28 cellular contexts compared by ENCODE assay signal in genomic region chr1:222004784-222005183, GRCh38.
"Had no signal": no experiment of that assay in that cellular context is flagged by ENCODE, and none has a peak within 500 bp of the region (broad histone marks: within the 10 kb centered on the region; RNA-seq: fewer than 3 reads in every experiment).

No MANE protein-coding gene starts in this region.

- H3K4me2 ChIP-seq: neural progenitor cell, smooth muscle cell had no signal

- H3K27ac ChIP-seq: neural progenitor cell, ovary, parathyroid adenoma, psoas muscle, skin epidermis, spleen, suprapubic skin, testis, tibial artery, transverse colon, upper lobe of right lung, uterus had no signal

- H2AFZ ChIP-seq: neural progenitor cell, parathyroid adenoma had no signal

- H3K27me3 ChIP-seq: neural progenitor cell, ovary, spleen, suprapubic skin, testis, tibial artery, transverse colon, upper lobe of right lung, uterus had no signal

- DNase-seq: natural killer cell; occipital lobe; ovary; posterior cingulate gyrus; psoas muscle; right cardiac atrium; spleen; stimulated activated CD4-positive, alpha-beta T cell treated with anti-CD3 and anti-CD28 coated beads, Interleukin-12 subunit alpha, Interleukin-12 subunit beta, amount 100 ng/mL, for 4 hours; stimulated activated CD4-positive, alpha-beta T cell treated with anti-CD3 and anti-CD28 coated beads, Interleukin-1b, Interleukin-23, amount 100 ng/mL, for 48 hours; stimulated activated CD4-positive, alpha-beta T cell treated with anti-CD3 and anti-CD28 coated beads, Interleukin-4, amount 100 ng/mL, for 1 hour; stimulated activated CD4-positive, alpha-beta T cell treated with anti-CD3 and anti-CD28 coated beads, Interleukin-4, amount 100 ng/mL, for 4 hours; stimulated activated CD8-positive, alpha-beta memory T cell treated with anti-CD3 and anti-CD28 coated beads, Interleukin-4, amount 100 ng/mL, for 48 hours; stimulated activated naive CD4-positive, alpha-beta T cell; stimulated activated naive CD8-positive, alpha-beta T cell treated with anti-CD3 and anti-CD28 coated beads, Interleukin-15, amount 100 ng/mL, for 72 hours; stimulated activated naive CD8-positive, alpha-beta T cell treated with anti-CD3 and anti-CD28 coated beads, Interleukin-15, Interleukin-2, amounts not matched to agents 100 U/mL and 50 U/mL, for 24 hours; substantia nigra; testis; tibial artery; transverse colon; upper lobe of right lung; uterus had no signal

- H3K4me3 ChIP-seq: neural progenitor cell, ovary, psoas muscle, skin epidermis, smooth muscle cell, spleen, suprapubic skin, testis, tibial artery, transverse colon, upper lobe of right lung, uterus had no signal

- H3K36me3 ChIP-seq: neural progenitor cell, ovary, spleen, suprapubic skin, tibial artery, transverse colon, upper lobe of right lung, uterus had no signal

- H3K4me1 ChIP-seq: neural progenitor cell, parathyroid adenoma, psoas muscle, suprapubic skin, testis, transverse colon, upper lobe of right lung, uterus had no signal

- H3K9me3 ChIP-seq: ovary, psoas muscle, spleen, suprapubic skin, testis, tibial artery, transverse colon, upper lobe of right lung, uterus had no signal

- H3K79me2 ChIP-seq: parathyroid adenoma had no signal

- ATAC-seq: natural killer cell; psoas muscle; right cardiac atrium; sciatic nerve; stimulated activated memory B cell treated with anti-CD40 and anti-IgM and Interleukin-4, amounts not matched to agents 10 μg/mL and 1 μg/mL and 100 μg/mL, for 72 hours; stimulated activated naive CD8-positive, alpha-beta T cell treated with anti-CD3 and anti-CD28 coated beads, Interleukin-15, amount 100 ng/mL, for 72 hours; stimulated activated naive CD8-positive, alpha-beta T cell treated with anti-CD3 and anti-CD28 coated beads, Interleukin-15, Interleukin-2, amounts not matched to agents 100 U/mL and 50 U/mL, for 24 hours; upper lobe of right lung had no signal

- H3K9ac ChIP-seq: neural progenitor cell, parathyroid adenoma had no signal
